Comparison of ENCODE assay signal across 13 cellular contexts in genomic region chr5:67089200-67089725, GRCh38.
A peak's percentile ranks its signal among the peaks of the same experiment; 100 is the strongest.
DNase-seq lines count a peak whose midpoint lies in the region; ATAC-seq, FAIRE-seq and TF ChIP-seq lines count a peak whose summit lies in the region.
"Had no signal": no experiment of that assay in that cellular context is flagged by ENCODE, and none has a peak within 500 bp of the region (broad histone marks: within the 10 kb centered on the region; RNA-seq: fewer than 3 reads in every experiment).

No MANE protein-coding gene starts in this region.

- H3K27me3 ChIP-seq in right lobe of liver: no peaks in the 10 kb centered on the region
- H3K27me3 ChIP-seq in HepG2 (ENCODE audit: control insufficient read depth in 1 of 2, insufficient read depth in 2 of 2, low read length in 2 of 2): no peaks in the 10 kb centered on the region
- no peaks in the 10 kb centered on the region for H3K27me3 ChIP-seq in tibial artery
- H3K27me3 ChIP-seq: neutrophil, testis had no signal

- no TSS peak for BruUV-seq in HepG2 (replicated peaks; lab: Mats Ljungman, UMichigan)

- TF ChIP-seq CTCF in right lobe of liver (IDR thresholded peaks at IDR 0.05): no peak
- no peak for TF ChIP-seq CTCF in HepG2 (CRISPR knock-in tag; IDR thresholded peaks at IDR 0.05)
- no peak for TF ChIP-seq CTCF in astrocyte of the cerebellum (IDR thresholded peaks at IDR 0.05; ENCODE audit: low read depth, low read length, missing control alignments)
- no peak for TF ChIP-seq CTCF in tibial artery (IDR thresholded peaks at IDR 0.05)

- H2AFZ ChIP-seq in HepG2 (ENCODE audit: low read length): no peak overlapping the region

- in situ Hi-C loops in HepG2 (cut with HindIII; ENCODE audit: extremely low pct_ligation_motif_present, low pct_unique_long_range_greater_than_20kb): no loop called here
- in situ Hi-C loops in astrocyte of the cerebellum (cut with HindIII; ENCODE audit: low sequenced_read_pairs): no loop called here

- no peaks in the 10 kb centered on the region for H4K20me1 ChIP-seq in HepG2 (ENCODE audit: insufficient read depth, low read length)

- 56% methylated on average over 4 of the region's 4 CpGs for WGBS in right lobe of liver (ENCODE audit: insufficient coverage, low coverage, low lambda C conversion rate, missing lambda C conversion rate)
- WGBS in HepG2 (ENCODE audit: low lambda C conversion rate): 79% methylated on average over 4 of the region's 4 CpGs
- WGBS in urinary bladder: 60% methylated on average over 4 of the region's 4 CpGs

- intact Hi-C loops in right lobe of liver (cut with DNase I): no loop called here
- intact Hi-C loops in HepG2 (cut with micrococcal nuclease; ENCODE audit: unreplicated experiment): no loop called here
- intact Hi-C loops in left ventricle myocardium superior (cut with micrococcal nuclease): no loop called here
- intact Hi-C loops in tibial artery (cut with DNase I; ENCODE audit: low total_unique reads): no loop called here

- FAIRE-seq in HepG2 (lab: Jason Lieb, UNC): no peak
- FAIRE-seq: kidney had no signal

- H3K9me3 ChIP-seq in right lobe of liver (no peaks in the 10 kb centered on the region), HepG2 (ENCODE audit: low read length) (no peaks in the 10 kb centered on the region), tibial artery (no peaks in the 10 kb centered on the region)
- H3K9me3 ChIP-seq: neutrophil, testis had no signal

- no peak overlapping the region for H3K4me2 ChIP-seq in HepG2 (ENCODE audit: low read depth, low read length)

- ATAC-seq in right lobe of liver (peak; percentile 64 to 85 (median 68)), HepG2 (no peak), left ventricle myocardium superior (peak; percentile 20)

- CTCF ChIA-PET in HepG2 (lab: Yijun Ruan, JAX; ENCODE audit: low intra/inter-chr PET ratio, low total read pairs): no interaction called here

- no peak overlapping the region for H3K27ac ChIP-seq in right lobe of liver
- H3K27ac ChIP-seq in HepG2 (ENCODE audit: extremely low read length, insufficient read depth, low read length): no peak overlapping the region
- peak overlapping the region; percentile 18 for H3K27ac ChIP-seq in urinary bladder (ENCODE audit: low read depth)
- no peak overlapping the region for H3K27ac ChIP-seq in tibial artery
- H3K27ac ChIP-seq: neutrophil, testis had no signal

- no peak for DNase-seq in right lobe of liver
- DNase-seq in HepG2 (ENCODE audit: low spot score): no peak
- DNase-seq in astrocyte of the cerebellum (ENCODE audit: low read depth): peak; percentile 72
- no peak for DNase-seq in left ventricle myocardium superior
- no peak for DNase-seq in HUDEP-2 (lab: John Stamatoyannopoulos, UW; ENCODE audit: unreplicated experiment in 76 of 76)
- DNase-seq in tibial artery: no peak
- DNase-seq in T-helper 1 cell: no peak
- DNase-seq: kidney; MM.1S; stimulated activated CD4-positive, alpha-beta T cell treated with anti-CD3 and anti-CD28 coated beads, Interleukin-2, amount 100 ng/mL, for 48 hours; testis had no signal

- H3K4me3 ChIP-seq in right lobe of liver: no peak overlapping the region
- H3K4me3 ChIP-seq in HepG2 (replicated peaks in 1 of 3; ENCODE audit: insufficient read depth in 1 of 3, low read depth in 2 of 3, low read length in 3 of 3): no peak overlapping the region
- H3K4me3 ChIP-seq in astrocyte of the cerebellum (ENCODE audit: low read depth, low read length): no peak overlapping the region
- no peak overlapping the region for H3K4me3 ChIP-seq in urinary bladder (ENCODE audit: low read depth, low read length)
- H3K4me3 ChIP-seq in tibial artery: no peak overlapping the region
- H3K4me3 ChIP-seq: testis had no signal

- no peak overlapping the region for H3K9ac ChIP-seq in HepG2 (ENCODE audit: insufficient read depth, low read depth, low read length)

- H3K79me2 ChIP-seq in HepG2 (ENCODE audit: insufficient read depth, low read length): no peaks in the 10 kb centered on the region

- TF ChIP-seq RAD21 in HepG2 (CRISPR knock-in tag; IDR thresholded peaks at IDR 0.05): no peak

- H3K36me3 ChIP-seq in right lobe of liver: no peaks in the 10 kb centered on the region
- peaks cover 1 to 4% of the 10 kb centered on the region in 2 experiments; a peak in 1 of 5 replicates for H3K36me3 ChIP-seq in HepG2 (replicated peaks in 1 of 2; ENCODE audit: control insufficient read depth in 1 of 2, insufficient read depth in 2 of 2, low read length in 2 of 2)
- H3K36me3 ChIP-seq in urinary bladder (ENCODE audit: insufficient read depth): no peaks in the 10 kb centered on the region
- H3K36me3 ChIP-seq in tibial artery: peaks cover 0 to 5% (median 0%) of the 10 kb centered on the region in 3 donors
- H3K36me3 ChIP-seq: neutrophil had no signal

- POLR2A ChIA-PET in HepG2 (lab: Yijun Ruan, JAX): no interaction called here

- TF ChIP-seq POLR2A in right lobe of liver (IDR thresholded peaks at IDR 0.05) (no peak), HepG2 (IDR thresholded peaks at IDR 0.05; ENCODE audit: insufficient read depth in 1 of 2, low read depth in 2 of 2, low read length in 2 of 2) (no peak)

- TF ChIP-seq EP300 in HepG2 (IDR thresholded peaks at IDR 0.05; ENCODE audit: low read depth in 2 of 2, low read length in 2 of 2) (no peak), HepG2 (CRISPR knock-in tag; IDR thresholded peaks at IDR 0.05; ENCODE audit: borderline replicate concordance) (no peak)

- H3K4me1 ChIP-seq in right lobe of liver (peaks cover 0 to 4% (median 1%) of the 10 kb centered on the region in 4 donors), HepG2 (ENCODE audit: insufficient read depth, low read length) (peaks cover 14% of the 10 kb centered on the region), urinary bladder (ENCODE audit: insufficient read depth) (peaks cover 4% of the 10 kb centered on the region), tibial artery (peaks cover 0 to 37% (median 13%) of the 10 kb centered on the region in 4 donors)

TF ChIP-seq in HepG2, 621 proteins besides CTCF, POLR2A, EP300 and RAD21:
- no peak for TF ChIP-seq TCF7 (IDR thresholded peaks at IDR 0.05; ENCODE audit: low read depth)
- TF ChIP-seq ZNF451 (CRISPR knock-in tag; IDR thresholded peaks at IDR 0.05): no peak
- no peak for TF ChIP-seq TBL1XR1 (IDR thresholded peaks at IDR 0.05; ENCODE audit: borderline replicate concordance, low read length, partially characterized antibody)
- no peak for TF ChIP-seq ZNF441 (CRISPR knock-in tag; IDR thresholded peaks at IDR 0.05; ENCODE audit: borderline replicate concordance)
- no peak for TF ChIP-seq ZNF431 (CRISPR knock-in tag; IDR thresholded peaks at IDR 0.05; ENCODE audit: borderline replicate concordance, low read depth)
- TF ChIP-seq FOXC1 (CRISPR knock-in tag; IDR thresholded peaks at IDR 0.05; ENCODE audit: borderline replicate concordance): no peak
- TF ChIP-seq TEAD3 (CRISPR knock-in tag; optimal IDR thresholded peaks at IDR 0.05; ENCODE audit: borderline replicate concordance): no peak
- no peak for TF ChIP-seq ELK4 (CRISPR knock-in tag; IDR thresholded peaks at IDR 0.05; ENCODE audit: borderline replicate concordance)
- TF ChIP-seq ZNF713 (CRISPR knock-in tag; IDR thresholded peaks at IDR 0.05): no peak
- no peak for TF ChIP-seq SAFB2 (CRISPR knock-in tag; IDR thresholded peaks at IDR 0.05; ENCODE audit: borderline replicate concordance, low read depth)
- no peak for TF ChIP-seq MED13 (CRISPR knock-in tag; IDR thresholded peaks at IDR 0.05)
- no peak for TF ChIP-seq ARHGAP35 (CRISPR knock-in tag; IDR thresholded peaks at IDR 0.05; ENCODE audit: borderline replicate concordance)
- no peak for TF ChIP-seq RBM22 (optimal IDR thresholded peaks at IDR 0.05; ENCODE audit: low read length)
- no peak for TF ChIP-seq CBX5 (CRISPR knock-in tag; IDR thresholded peaks at IDR 0.05; ENCODE audit: borderline replicate concordance)
- TF ChIP-seq TOPORS (CRISPR knock-in tag; IDR thresholded peaks at IDR 0.05): no peak
